Comparison of ENCODE assay signal across 18 cellular contexts in genomic region chr16:11005611-11005975, GRCh38.
DNase-seq lines count a peak whose midpoint lies in the region; ATAC-seq, FAIRE-seq and TF ChIP-seq lines count a peak whose summit lies in the region.
"Had no signal": no experiment of that assay in that cellular context is flagged by ENCODE, and none has a peak within 500 bp of the region (broad histone marks: within the 10 kb centered on the region; RNA-seq: fewer than 3 reads in every experiment).

No MANE protein-coding gene starts in this region.

- TF ChIP-seq CTCF in RWPE1 (conservative IDR thresholded peaks at IDR 0.05; ENCODE audit: low read depth) (no peak), nephron progenitor cell (IDR thresholded peaks at IDR 0.05) (no peak)

- peak overlapping the region; percentile 78 for H3K27ac ChIP-seq in RWPE1
- H3K27ac ChIP-seq: psoas muscle, SJSA1 had no signal

- DNase-seq in ELR (ENCODE audit: low read depth) (peak; percentile 59), RWPE1 (ENCODE audit: low spot score) (peak; percentile 41), nephron progenitor cell (no peak), medulla oblongata (ENCODE audit: extremely low spot score) (no peak), NCI-H526 treated with DMSO at 0.1 percent for 48 hours (lab: John Stamatoyannopoulos, UW) (no peak), urothelium cell line (ENCODE audit: low spot score) (no peak)
- DNase-seq: activated CD4-positive, alpha-beta memory T cell treated with anti-CD3 and anti-CD28 coated beads, Interleukin-2, amount 10 ng/mL, durations not matched to agents 7 days and 5 days; activated gamma-delta T cell treated with Interleukin-2 at 50 U/mL for 16 hours; caudate nucleus; MM.1S; naive thymus-derived CD4-positive, alpha-beta T cell; NCI-H2107; psoas muscle had no signal

- H3K27me3 Mint-ChIP-seq in nephron progenitor cell (ENCODE audit: low read depth, poor library complexity) = peaks cover 5% of the 10 kb centered on the region
- H3K27me3 Mint-ChIP-seq: activated CD4-positive, alpha-beta memory T cell treated with anti-CD3 and anti-CD28 coated beads, Interleukin-2, amount 10 ng/mL, durations not matched to agents 7 days and 5 days; naive thymus-derived CD4-positive, alpha-beta T cell had no signal

- CTCF ChIA-PET in RWPE1 (lab: Yijun Ruan, JAX) = interaction anchor here (0.7 kb wide), 1 partner anchor 30 kb away, joined by 4 read pairs; no protein-coding TSS in a partner anchor

- peak overlapping the region; percentile 2 for H3K27ac Mint-ChIP-seq in nephron progenitor cell
- H3K27ac Mint-ChIP-seq: activated CD4-positive, alpha-beta memory T cell treated with anti-CD3 and anti-CD28 coated beads, Interleukin-2, amount 10 ng/mL, durations not matched to agents 7 days and 5 days had no signal

- peaks cover 30% of the 10 kb centered on the region for H3K36me3 Mint-ChIP-seq in nephron progenitor cell (ENCODE audit: low read depth)

- H3K4me3 Mint-ChIP-seq in nephron progenitor cell = no peak overlapping the region
- H3K4me3 Mint-ChIP-seq: activated CD4-positive, alpha-beta memory T cell treated with anti-CD3 and anti-CD28 coated beads, Interleukin-2, amount 10 ng/mL, durations not matched to agents 7 days and 5 days; naive thymus-derived CD4-positive, alpha-beta T cell had no signal

- ATAC-seq in esophagus mucosa = peak; percentile 25
- no peak for ATAC-seq in HG03520 (IDR thresholded peaks at IDR 0.05; ENCODE audit: unreplicated experiment)
- ATAC-seq: left lobe of liver; naive thymus-derived CD4-positive, alpha-beta T cell had no signal

- peaks cover 10% of the 10 kb centered on the region for H3K4me1 Mint-ChIP-seq in nephron progenitor cell

- POLR2A ChIA-PET in RWPE1 (lab: Yijun Ruan, JAX; ENCODE audit: low non-redundant PET) = no interaction called here

- FAIRE-seq in urothelium cell line (lab: Jason Lieb, UNC) = no peak
- FAIRE-seq: GM12892 had no signal

- H3K9me3 Mint-ChIP-seq in nephron progenitor cell = no peaks in the 10 kb centered on the region
- H3K9me3 Mint-ChIP-seq: activated CD4-positive, alpha-beta memory T cell treated with anti-CD3 and anti-CD28 coated beads, Interleukin-2, amount 10 ng/mL, durations not matched to agents 7 days and 5 days; naive thymus-derived CD4-positive, alpha-beta T cell had no signal

Comparison
In these comparisons a context has a peak if more than half of its experiments do, and no peak if none do; other contexts are left out.
1. DNase-seq: peak in ELR (single experiment) and RWPE1 (single experiment); none in nephron progenitor cell (single experiment), medulla oblongata (single experiment), NCI-H526 treated with DMSO at 0.1 percent for 48 hours (single experiment) and urothelium cell line (single experiment).